19 cellular contexts compared by ENCODE assay signal in genomic region chr1:2604854-2605753, GRCh38. TPM values are rescaled to one million over a fixed set of nuclear protein-coding genes. Genes with fewer than 3 reads are reported as not detected.
DNase-seq lines count a peak whose midpoint lies in the region; ATAC-seq, FAIRE-seq and TF ChIP-seq lines count a peak whose summit lies in the region.
"Had no signal": no experiment of that assay in that cellular context is flagged by ENCODE, and none has a peak within 500 bp of the region (broad histone marks: within the 10 kb centered on the region; RNA-seq: fewer than 3 reads in every experiment).

No MANE protein-coding gene starts in this region.

- TF ChIP-seq CTCF in natural killer cell (IDR thresholded peaks at IDR 0.05), result no peak
- no peak for TF ChIP-seq CTCF in K562 (IDR thresholded peaks at IDR 0.05 in 2 of 3, conservative IDR thresholded peaks at IDR 0.05 in 1 of 3; ENCODE audit: insufficient read depth in 2 of 3, low read depth in 1 of 3, low read length in 3 of 3)
- TF ChIP-seq CTCF in osteoblast (IDR thresholded peaks at IDR 0.05; ENCODE audit: extremely low read depth, low read depth, low read length), result no peak
- TF ChIP-seq CTCF in esophagus muscularis mucosa (IDR thresholded peaks at IDR 0.05), result no peak

- no peak overlapping the region for H2AFZ ChIP-seq in K562 (ENCODE audit: low read depth, low read length)
- H2AFZ ChIP-seq in osteoblast (ENCODE audit: low read length), result no peak overlapping the region

- ATAC-seq in natural killer cell treated with Interleukin-12 subunit alpha and Interleukin-12 subunit beta and Interleukin-15 and Interleukin-18, amount 100 ng/mL, for 72 hours, result no peak
- ATAC-seq in natural killer cell (no peak), K562 (no peak), HG03439 (IDR thresholded peaks at IDR 0.05; ENCODE audit: unreplicated experiment) (no peak), HG02571 (IDR thresholded peaks at IDR 0.05; ENCODE audit: unreplicated experiment) (no peak)

- TF ChIP-seq EP300 in K562 (IDR thresholded peaks at IDR 0.05; ENCODE audit: low read length) (no peak), esophagus muscularis mucosa (IDR thresholded peaks at IDR 0.05) (no peak)

- WGBS in K562 (ENCODE audit: insufficient coverage, low coverage, missing lambda C conversion rate), result 7% methylated on average over 21 of the region's 23 CpGs
- WGBS in esophagus muscularis mucosa, result 82% methylated on average over 9 of the region's 23 CpGs

- H3K27ac ChIP-seq in K562 (ENCODE audit: extremely low read depth, low read depth, low read length) (no peak overlapping the region), osteoblast (ENCODE audit: low read depth, low read length) (no peak overlapping the region), esophagus muscularis mucosa (replicated peaks in 1 of 4) (no peak overlapping the region)
- H3K27ac ChIP-seq: RWPE1, SJCRH30 had no signal

- peaks cover 33 to 60% of the 10 kb centered on the region in 2 experiments; a peak in 4 of 5 replicates for H3K27me3 ChIP-seq in K562 (ENCODE audit: control insufficient read depth in 2 of 2, insufficient read depth in 2 of 2, low read length in 2 of 2)
- H3K27me3 ChIP-seq in osteoblast (ENCODE audit: insufficient read depth, low read length), result no peaks in the 10 kb centered on the region
- peaks cover 0 to 66% (median 0%) of the 10 kb centered on the region in 4 donors for H3K27me3 ChIP-seq in esophagus muscularis mucosa

- TF ChIP-seq POLR2A in K562 (conservative IDR thresholded peaks at IDR 0.05), result no peak
- no peak for TF ChIP-seq POLR2A in esophagus muscularis mucosa (IDR thresholded peaks at IDR 0.05; ENCODE audit: low read depth)

- H3K79me2 ChIP-seq in K562 (ENCODE audit: control insufficient read depth, insufficient read depth, low read length) (no peaks in the 10 kb centered on the region), osteoblast (ENCODE audit: insufficient read depth, low read length) (no peaks in the 10 kb centered on the region)

- H3K27ac Mint-ChIP-seq in natural killer cell treated with Interleukin-12 subunit alpha and Interleukin-12 subunit beta and Interleukin-15 and Interleukin-18, amount 100 ng/mL, for 72 hours, result no peak overlapping the region
- H3K27ac Mint-ChIP-seq in natural killer cell, result no peak overlapping the region
- H3K27ac Mint-ChIP-seq: CD4-positive, alpha-beta memory T cell had no signal

- TF ChIP-seq RAD21 in K562 (CRISPR knock-in tag; conservative IDR thresholded peaks at IDR 0.05 in 1 of 2, IDR thresholded peaks at IDR 0.05 in 1 of 2), result no peak

- H3K36me3 ChIP-seq in K562 (ENCODE audit: control insufficient read depth, insufficient read depth, low read length) (no peaks in the 10 kb centered on the region), osteoblast (ENCODE audit: insufficient read depth, low read length) (no peaks in the 10 kb centered on the region), esophagus muscularis mucosa (no peaks in the 10 kb centered on the region)
- H3K36me3 ChIP-seq: HAP-1, SJCRH30 had no signal

- intact Hi-C loops in natural killer cell (cut with micrococcal nuclease) (no loop called here), K562 (cut with micrococcal nuclease) (no loop called here), esophagus muscularis mucosa (cut with DNase I) (no loop called here)

- no peaks in the 10 kb centered on the region for H3K9me3 Mint-ChIP-seq in natural killer cell treated with Interleukin-12 subunit alpha and Interleukin-12 subunit beta and Interleukin-15 and Interleukin-18, amount 100 ng/mL, for 72 hours
- no peaks in the 10 kb centered on the region for H3K9me3 Mint-ChIP-seq in natural killer cell

- POLR2A ChIA-PET in K562 (lab: Yijun Ruan, JAX), result interaction anchor here (1.0 kb wide), 1 partner anchor 19 kb away, joined by 4 read pairs; no protein-coding TSS in a partner anchor

- no TSS peak for BruUV-seq in K562 (replicated peaks; lab: Mats Ljungman, UMichigan)

- FAIRE-seq in K562 (lab: Jason Lieb, UNC), result no peak

- H3K36me3 Mint-ChIP-seq in natural killer cell treated with Interleukin-12 subunit alpha and Interleukin-12 subunit beta and Interleukin-15 and Interleukin-18, amount 100 ng/mL, for 72 hours, result no peaks in the 10 kb centered on the region
- H3K36me3 Mint-ChIP-seq in natural killer cell, result no peaks in the 10 kb centered on the region
- H3K36me3 Mint-ChIP-seq: CD4-positive, alpha-beta memory T cell had no signal

- no peak overlapping the region for H3K4me3 Mint-ChIP-seq in natural killer cell treated with Interleukin-12 subunit alpha and Interleukin-12 subunit beta and Interleukin-15 and Interleukin-18, amount 100 ng/mL, for 72 hours
- H3K4me3 Mint-ChIP-seq in natural killer cell, result no peak overlapping the region
- H3K4me3 Mint-ChIP-seq: CD4-positive, alpha-beta memory T cell had no signal

- peak; percentile 29 for DNase-seq in natural killer cell treated with Interleukin-12 subunit alpha and Interleukin-12 subunit beta and Interleukin-15 and Interleukin-18, amount 100 ng/mL, for 72 hours (ENCODE audit: low spot score)
- DNase-seq in natural killer cell, result no peak
- no peak for DNase-seq in K562 (ENCODE audit: extremely low read depth in 1 of 4, low spot score in 3 of 4)
- DNase-seq in osteoblast (ENCODE audit: insufficient read length, low spot score, missing footprints), result peak; percentile 51
- DNase-seq in esophagus muscularis mucosa (ENCODE audit: extremely low spot score), result no peak
- DNase-seq: Calu3; CD4-positive, alpha-beta memory T cell; DMS53; KBM-7; MV-4-11; NCI-H1417; NCI-H187 treated with DMSO at 0.1 percent for 48 hours; NCI-H748 treated with DMSO at 0.1 percent for 48 hours; OCI-M1; SJCRH30 had no signal

- H3K4me2 ChIP-seq in K562 (ENCODE audit: insufficient read depth, low read length) (no peak overlapping the region), osteoblast (ENCODE audit: insufficient read depth, low read length) (no peak overlapping the region)

- no peaks in the 10 kb centered on the region for H3K9me1 ChIP-seq in K562 (ENCODE audit: control insufficient read depth, insufficient read depth, low read length)

- H3K4me1 ChIP-seq in K562 (replicated peaks in 1 of 2; ENCODE audit: control insufficient read depth in 2 of 2, insufficient read depth in 2 of 2, low read length in 2 of 2) (peaks cover 0 to 34% of the 10 kb centered on the region in 2 experiments; a peak in 2 of 5 replicates), osteoblast (ENCODE audit: insufficient read depth, low read length) (no peaks in the 10 kb centered on the region), esophagus muscularis mucosa (peaks cover 7 to 12% (median 9%) of the 10 kb centered on the region in 4 donors)
- H3K4me1 ChIP-seq: HAP-1, SJCRH30 had no signal

- no peak overlapping the region for H3K4me3 ChIP-seq in K562
- H3K4me3 ChIP-seq in osteoblast (ENCODE audit: insufficient read depth, low read length), result no peak overlapping the region
- no peak overlapping the region for H3K4me3 ChIP-seq in esophagus muscularis mucosa
- H3K4me3 ChIP-seq: HAP-1, SJCRH30 had no signal

- H4K20me1 ChIP-seq in K562 (replicated peaks; ENCODE audit: control insufficient read depth, insufficient read depth, low read length) (0 out of 2 replicates have a peak, but pooled peaks cover 9% of the 10 kb centered on the region), osteoblast (ENCODE audit: insufficient read depth, low read length) (no peaks in the 10 kb centered on the region)

- in situ Hi-C loops in K562 (cut with MboI), result no loop called here

- CTCF ChIA-PET in K562 (lab: Yijun Ruan, JAX; ENCODE audit: low intra/inter-chr PET ratio), result no interaction called here

- H3K27me3 Mint-ChIP-seq in natural killer cell treated with Interleukin-12 subunit alpha and Interleukin-12 subunit beta and Interleukin-15 and Interleukin-18, amount 100 ng/mL, for 72 hours, result peaks cover 0 to 7% of the 10 kb centered on the region in 2 donors
- peaks cover 8 to 12% of the 10 kb centered on the region in 2 donors for H3K27me3 Mint-ChIP-seq in natural killer cell (ENCODE audit: low read depth in 2 of 2)

- peak overlapping the region in 1 of 2 experiments; percentile 33; a peak in 1 of 4 replicates for H3K9ac ChIP-seq in K562 (ENCODE audit: insufficient read depth in 1 of 2, low read depth in 2 of 2, low read length in 2 of 2)

- H3K9me3 ChIP-seq in K562 (replicated peaks; ENCODE audit: control insufficient read depth, insufficient read depth, low read depth, low read length), result no peaks in the 10 kb centered on the region
- no peaks in the 10 kb centered on the region for H3K9me3 ChIP-seq in osteoblast (ENCODE audit: low read depth, low read length)
- H3K9me3 ChIP-seq in esophagus muscularis mucosa, result peaks cover 0 to 19% (median 0%) of the 10 kb centered on the region in 4 donors
- H3K9me3 ChIP-seq: HAP-1, SJCRH30 had no signal

- no peaks in the 10 kb centered on the region for H3K4me1 Mint-ChIP-seq in natural killer cell treated with Interleukin-12 subunit alpha and Interleukin-12 subunit beta and Interleukin-15 and Interleukin-18, amount 100 ng/mL, for 72 hours (ENCODE audit: low read depth in 2 of 2)
- H3K4me1 Mint-ChIP-seq in natural killer cell, result no peaks in the 10 kb centered on the region
- H3K4me1 Mint-ChIP-seq: CD4-positive, alpha-beta memory T cell had no signal

RNA-seq across cellular contexts. Expression of gene PRXL2B, which starts 18.5 kb away (rescaled TPM):
- 10 to 100 TPM in 1 of 2 donors, 1 to 10 TPM in 1; 9.1 to 18.5 TPM for total RNA-seq in natural killer cell treated with Interleukin-12 subunit alpha and Interleukin-12 subunit beta and Interleukin-15 and Interleukin-18, amount 100 ng/mL, for 72 hours
- total RNA-seq in natural killer cell, result 10 to 100 TPM; 11.3 to 15.1 (median 11.6) TPM
- 4.0 and 14.5 TPM in 2 replicates for total RNA-seq in K562 (2011; cell fraction: chromatin; rRNA removed; ENCODE audit: low replicate concordance)
- 13.0 and 14.3 TPM in 2 replicates for total RNA-seq in K562 (2011; cell fraction: nucleolus; rRNA removed)
- 5.5 and 8.1 TPM in 2 replicates for total RNA-seq in K562 (2011; cell fraction: nucleoplasm; rRNA removed)
- 14.0 and 16.4 TPM in 2 replicates for total RNA-seq in K562 (2014; rRNA removed)
- 3.3 and 4.1 TPM in 2 replicates for total RNA-seq in K562 (2014; rRNA removed; fragmentation: Illumina TruSeq; extraction: Trizol)
- 11.8 TPM in 2 replicates for total RNA-seq in K562 (2015; rRNA removed; fragmentation: Illumina TruSeq; extraction: Trizol)
- 25.3 and 28.1 TPM in 2 replicates for total RNA-seq in K562 (2021)
- 6.7 and 7.0 TPM in 2 replicates for polyA plus RNA-seq in K562 (2011; rRNA removed)
- polyA plus RNA-seq in K562 (2011; cell fraction: cytosol; rRNA removed), result 9.9 and 25.7 TPM in 2 replicates
- polyA plus RNA-seq in K562 (2011; cell fraction: nucleus; rRNA removed), result 20.2 and 28.6 TPM in 2 replicates
- polyA plus RNA-seq in K562 (2012), result 11.9 and 22.1 TPM in 2 replicates
- polyA plus RNA-seq in K562 (2014; fragmentation: Illumina TruSeq; extraction: Trizol), result 15.2 and 16.6 TPM in 2 replicates
- 1 to 10 TPM in 1 of 2 experiments, under 1 TPM in 1; 0.99 to 1.7 TPM for polyA plus RNA-seq in K562 (2014; fragmentation: Nextera tagmentation; extraction: Ambion mirVana)
- 17.6 and 20.7 TPM in 2 replicates for polyA plus RNA-seq in K562 (2014; rRNA removed)
- polyA minus RNA-seq in K562 (2011; rRNA and poly(A)+ RNA removed), result 1.8 and 4.0 TPM in 2 replicates
- polyA minus RNA-seq in K562 (2011; cell fraction: cytosol; rRNA and poly(A)+ RNA removed), result 3.9 and 7.0 TPM in 2 replicates
- 5.4 and 6.8 TPM in 2 replicates for polyA minus RNA-seq in K562 (2011; cell fraction: nucleus; rRNA and poly(A)+ RNA removed)
- 8.0 and 9.4 TPM in 2 replicates for total RNA-seq in osteoblast
- 10 to 100 TPM in 3 of 4 donors, 1 to 10 TPM in 1; 7.9 to 18.8 (median 14.8) TPM for total RNA-seq in esophagus muscularis mucosa

RNA-seq across cellular contexts. Expression of gene MMEL1, which starts 27.7 kb away (rescaled TPM):
- under 1 TPM in 1 of 2 donors, not detected in 1; 0.81 TPM for total RNA-seq in natural killer cell treated with Interleukin-12 subunit alpha and Interleukin-12 subunit beta and Interleukin-15 and Interleukin-18, amount 100 ng/mL, for 72 hours
- total RNA-seq in natural killer cell (1 to 10 TPM in 2 of 3 donors, not detected in 1; 1.3 to 2.0 TPM), K562 (2014; rRNA removed) (not detected in 2 replicates), K562 (2014; rRNA removed; fragmentation: Illumina TruSeq; extraction: Trizol) (not detected in 2 replicates), K562 (2015; rRNA removed; fragmentation: Illumina TruSeq; extraction: Trizol) (not detected in 2 replicates), K562 (2021) (not detected in 2 replicates), osteoblast (under 0.01 TPM in 1 of 2 replicates, not detected in the other), esophagus muscularis mucosa (1 to 10 TPM in 1 of 4 donors, under 1 TPM in 2, not detected in 1; 0.78 to 1.7 (median 0.80) TPM)
- not detected in 2 replicates for total RNA-seq in K562 (2011; cell fraction: chromatin; rRNA removed; ENCODE audit: low replicate concordance)
- total RNA-seq in K562 (2011; cell fraction: nucleolus; rRNA removed), result not detected in 2 replicates
- not detected in 2 replicates for total RNA-seq in K562 (2011; cell fraction: nucleoplasm; rRNA removed)
- polyA plus RNA-seq in K562 (2011; rRNA removed) (not detected in 2 replicates), K562 (2014; fragmentation: Illumina TruSeq; extraction: Trizol) (not detected in 2 replicates), K562 (2014; fragmentation: Nextera tagmentation; extraction: Ambion mirVana) (not detected), K562 (2014; rRNA removed) (not detected in 2 replicates)
- polyA plus RNA-seq in K562 (2011; cell fraction: cytosol; rRNA removed), result not detected in 2 replicates
- 0.11 and 0.18 TPM in 2 replicates for polyA plus RNA-seq in K562 (2011; cell fraction: nucleus; rRNA removed)
- polyA plus RNA-seq in K562 (2012), result 0.11 TPM in 1 of 2 replicates, not detected in the other
- not detected in 2 replicates for polyA minus RNA-seq in K562 (2011; rRNA and poly(A)+ RNA removed)
- not detected in 2 replicates for polyA minus RNA-seq in K562 (2011; cell fraction: cytosol; rRNA and poly(A)+ RNA removed)
- polyA minus RNA-seq in K562 (2011; cell fraction: nucleus; rRNA and poly(A)+ RNA removed), result not detected in 2 replicates
- total RNA-seq: SJCRH30 had no signal

RNA-seq across cellular contexts. Expression of gene TNFRSF14, which starts 48.9 kb away (rescaled TPM):
- 100 to 1,000 TPM in 1 of 2 donors, 10 to 100 TPM in 1; 93.2 to 118 TPM for total RNA-seq in natural killer cell treated with Interleukin-12 subunit alpha and Interleukin-12 subunit beta and Interleukin-15 and Interleukin-18, amount 100 ng/mL, for 72 hours
- total RNA-seq in natural killer cell (100 to 1,000 TPM; 228 to 266 (median 262) TPM), K562 (2014; rRNA removed) (0.68 and 0.73 TPM in 2 replicates), K562 (2014; rRNA removed; fragmentation: Illumina TruSeq; extraction: Trizol) (0.11 and 0.16 TPM in 2 replicates), K562 (2015; rRNA removed; fragmentation: Illumina TruSeq; extraction: Trizol) (1.1 and 1.3 TPM in 2 replicates), K562 (2021) (1.8 and 2.1 TPM in 2 replicates), osteoblast (29.2 and 36.6 TPM in 2 replicates), esophagus muscularis mucosa (10 to 100 TPM; 26.2 to 49.2 (median 42.5) TPM)
- total RNA-seq in K562 (2011; cell fraction: chromatin; rRNA removed; ENCODE audit: low replicate concordance), result 2.5 and 7.5 TPM in 2 replicates
- 4.8 and 5.5 TPM in 2 replicates for total RNA-seq in K562 (2011; cell fraction: nucleolus; rRNA removed)
- 3.3 and 3.4 TPM in 2 replicates for total RNA-seq in K562 (2011; cell fraction: nucleoplasm; rRNA removed)
- polyA plus RNA-seq in K562 (2011; rRNA removed) (0.68 and 1.3 TPM in 2 replicates), K562 (2014; fragmentation: Illumina TruSeq; extraction: Trizol) (0.58 and 0.89 TPM in 2 replicates), K562 (2014; fragmentation: Nextera tagmentation; extraction: Ambion mirVana) (not detected), K562 (2014; rRNA removed) (1.6 and 2.3 TPM in 2 replicates)
- polyA plus RNA-seq in K562 (2011; cell fraction: cytosol; rRNA removed), result 0.97 and 1.0 TPM in 2 replicates
- polyA plus RNA-seq in K562 (2011; cell fraction: nucleus; rRNA removed), result 11.2 and 14.0 TPM in 2 replicates
- 3.3 and 11.5 TPM in 2 replicates for polyA plus RNA-seq in K562 (2012)
- 0.15 and 0.18 TPM in 2 replicates for polyA minus RNA-seq in K562 (2011; rRNA and poly(A)+ RNA removed)
- not detected in 2 replicates for polyA minus RNA-seq in K562 (2011; cell fraction: cytosol; rRNA and poly(A)+ RNA removed)
- polyA minus RNA-seq in K562 (2011; cell fraction: nucleus; rRNA and poly(A)+ RNA removed), result 1.6 and 2.0 TPM in 2 replicates
- total RNA-seq: SJCRH30 had no signal

Comparison
In these comparisons a context has a peak if more than half of its experiments do, and no peak if none do; other contexts are left out.
1. DNase-seq: peak in natural killer cell treated with Interleukin-12 subunit alpha and Interleukin-12 subunit beta and Interleukin-15 and Interleukin-18, amount 100 ng/mL, for 72 hours (single experiment) and osteoblast (single experiment); none in natural killer cell (single experiment), K562 (0 of 4) and esophagus muscularis mucosa (single experiment).